Comparison of ENCODE assay signal across 24 cellular contexts in the genomic region with DNA sequence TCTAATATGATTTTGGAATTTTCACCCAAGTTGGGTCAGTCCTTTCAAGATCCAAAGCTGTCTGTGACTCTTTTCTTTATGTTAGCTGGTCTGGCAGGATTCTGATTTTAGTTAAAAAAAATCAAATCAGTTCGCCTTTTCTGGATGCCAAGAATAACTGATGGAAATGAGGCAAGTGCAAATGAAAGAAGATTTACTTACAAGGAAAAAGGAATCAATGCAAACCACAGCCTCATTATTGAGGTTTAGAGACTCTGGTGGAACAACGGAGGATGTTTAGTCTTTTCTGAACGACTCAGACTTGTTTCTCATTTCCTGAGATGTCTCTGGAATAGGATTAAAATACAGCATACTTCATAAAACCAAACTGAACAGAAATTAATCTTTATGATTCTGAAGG.
"Had no signal": no experiment of that assay in that cellular context is flagged by ENCODE, and none has a peak within 500 bp of the region (broad histone marks: within the 10 kb centered on the region; RNA-seq: fewer than 3 reads in every experiment).

No MANE protein-coding gene starts in this region.

- DNase-seq: activated CD4-positive, alpha-beta memory T cell treated with anti-CD3 and anti-CD28 coated beads, Interleukin-2, amount 10 ng/mL, durations not matched to agents 7 days and 5 days; activated CD4-positive, alpha-beta T cell treated with anti-CD3 and anti-CD28 coated beads, Interleukin-2, amount 10 ng/mL, durations not matched to agents 24 days and 14 days; activated gamma-delta T cell; aorta; erythroblast; foreskin melanocyte; immature natural killer cell; kidney glomerular epithelial cell; left lung; naive thymus-derived CD4-positive, alpha-beta T cell; posterior cingulate gyrus; stimulated activated CD4-positive, alpha-beta T cell treated with anti-CD3 and anti-CD28 coated beads, Interleukin-4, amount 100 ng/mL, for 1 hour; stimulated activated naive CD4-positive, alpha-beta T cell treated with Interleukin-2 at 50 U/mL for 16 hours; T-cell; upper lobe of right lung had no signal

- H3K9me3 ChIP-seq: left lung, thoracic aorta, upper lobe of right lung had no signal

- H3K9me3 Mint-ChIP-seq: activated naive CD4-positive, alpha-beta T cell treated with anti-CD3 and anti-CD28 coated beads, Interleukin-2, amount 50 U/mL, for 24 hours; immature natural killer cell; neural crest cell; T-cell; T-helper 2 cell treated with Interferon-gamma antibody and Interleukin-4, amounts not matched to agents 5 μg/mL and 100 μg/mL, for 36 hours had no signal

- H3K36me3 Mint-ChIP-seq: activated naive CD4-positive, alpha-beta T cell treated with anti-CD3 and anti-CD28 coated beads, Interleukin-2, amount 50 U/mL, for 24 hours; T-cell had no signal

- H3K4me1 ChIP-seq: left lung, upper lobe of right lung had no signal

- H3K27me3 Mint-ChIP-seq: activated CD4-positive, alpha-beta memory T cell treated with anti-CD3 and anti-CD28 coated beads, Interleukin-2, amount 10 ng/mL, durations not matched to agents 7 days and 5 days; activated naive CD4-positive, alpha-beta T cell treated with anti-CD3 and anti-CD28 coated beads, Interleukin-2, amount 50 U/mL, for 24 hours; T-cell had no signal

- H3K4me3 ChIP-seq: cardiac muscle cell, left lung, lung, thoracic aorta, upper lobe of right lung had no signal

- H3K27me3 ChIP-seq: cardiac muscle cell, left lung, upper lobe of right lung had no signal

- H3K27ac Mint-ChIP-seq: activated CD4-positive, alpha-beta memory T cell treated with anti-CD3 and anti-CD28 coated beads, Interleukin-2, amount 10 ng/mL, durations not matched to agents 7 days and 5 days; activated CD4-positive, alpha-beta T cell treated with anti-CD3 and anti-CD28 coated beads, Interleukin-2, amount 10 ng/mL, durations not matched to agents 24 days and 14 days; activated T-helper 1 cell treated with anti-CD3 and anti-CD28 coated beads, Interleukin-12 subunit alpha, Interleukin-12 subunit beta, Interleukin-2, Interleukin-4 antibody, amounts not matched to agents 30 ng/mL and 10 ng/mL and 1 ng/mL, durations not matched to agents 14 hours and 24 hours and 36 hours; immature natural killer cell; T-cell; T-helper 2 cell treated with Interferon-gamma antibody and Interleukin-4, amounts not matched to agents 5 μg/mL and 100 μg/mL, for 36 hours had no signal

- H3K27ac ChIP-seq: cardiac muscle cell, left lung, thoracic aorta, upper lobe of right lung, VCaP had no signal

- H3K4me1 Mint-ChIP-seq: activated CD4-positive, alpha-beta memory T cell treated with anti-CD3 and anti-CD28 coated beads, Interleukin-2, amount 10 ng/mL, durations not matched to agents 7 days and 5 days; activated CD4-positive, alpha-beta T cell treated with anti-CD3 and anti-CD28 coated beads, Interleukin-2, amount 10 ng/mL, durations not matched to agents 24 days and 14 days had no signal

- H3K4me3 Mint-ChIP-seq: activated CD4-positive, alpha-beta memory T cell treated with anti-CD3 and anti-CD28 coated beads, Interleukin-2, amount 10 ng/mL, durations not matched to agents 7 days and 5 days; activated CD4-positive, alpha-beta T cell treated with anti-CD3 and anti-CD28 coated beads, Interleukin-2, amount 10 ng/mL, durations not matched to agents 24 days and 14 days; activated naive CD4-positive, alpha-beta T cell treated with anti-CD3 and anti-CD28 coated beads, Interleukin-2, amount 50 U/mL, for 24 hours; activated T-helper 1 cell treated with anti-CD3 and anti-CD28 coated beads, Interleukin-12 subunit alpha, Interleukin-12 subunit beta, Interleukin-2, Interleukin-4 antibody, amounts not matched to agents 30 ng/mL and 10 ng/mL and 1 ng/mL, durations not matched to agents 14 hours and 24 hours and 36 hours; immature natural killer cell; naive thymus-derived CD4-positive, alpha-beta T cell; neural crest cell; T-cell; T-helper 2 cell treated with Interferon-gamma antibody and Interleukin-4, amounts not matched to agents 5 μg/mL and 100 μg/mL, for 36 hours had no signal

- H3K36me3 ChIP-seq: cardiac muscle cell, left lung, thoracic aorta, upper lobe of right lung had no signal

- ATAC-seq: activated CD4-positive, CD25-positive, alpha-beta regulatory T cell treated with anti-CD3 and anti-CD28 coated beads, Interleukin-2, amount 50 U/mL, for 24 hours; left lung; naive thymus-derived CD4-positive, alpha-beta T cell; T-cell; upper lobe of right lung had no signal
